18 cellular contexts compared by ENCODE assay signal in the genomic region with DNA sequence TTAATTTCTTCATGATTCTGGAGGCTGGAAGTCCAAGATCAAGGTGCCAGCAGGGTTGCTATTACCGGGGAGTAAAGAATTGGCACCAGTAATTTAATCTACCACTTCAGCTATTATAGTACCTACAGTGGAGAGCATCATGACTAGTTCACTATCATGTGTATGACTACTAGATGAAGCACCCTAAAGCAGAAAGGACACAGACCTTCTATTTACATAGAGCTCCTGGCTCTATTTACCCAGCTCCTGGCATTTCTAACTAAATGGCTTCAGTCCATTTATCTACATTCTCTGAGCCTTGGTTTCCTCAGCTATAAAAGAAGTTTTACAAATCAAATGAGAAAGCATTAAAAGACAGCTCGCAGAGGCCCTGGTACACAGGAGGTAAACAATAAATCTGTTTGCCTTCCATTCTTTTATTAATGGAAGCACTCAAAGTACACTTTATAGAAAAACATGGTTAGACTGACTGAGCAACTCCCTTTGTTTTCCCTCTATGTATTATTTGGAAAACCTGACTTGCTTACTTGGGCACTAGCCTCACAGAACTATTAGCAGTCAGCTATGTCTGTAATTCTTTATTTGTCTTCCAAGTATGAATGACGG.
"Had no signal": no experiment of that assay in that cellular context is flagged by ENCODE, and none has a peak within 500 bp of the region (broad histone marks: within the 10 kb centered on the region; RNA-seq: fewer than 3 reads in every experiment).

No MANE protein-coding gene starts in this region.

- H3K4me3 ChIP-seq: colonic mucosa, hepatocyte, ovary, smooth muscle cell, upper lobe of right lung had no signal

- DNase-seq: activated CD4-positive, alpha-beta T cell treated with anti-CD3 and anti-CD28 coated beads for 1 hour; activated CD8-positive, alpha-beta memory T cell treated with anti-CD3 and anti-CD28 coated beads for 24 hours; activated CD8-positive, alpha-beta memory T cell treated with anti-CD3 and anti-CD28 coated beads, Interleukin-2, amount 50 U/mL, for 48 hours; activated effector memory CD4-positive, alpha-beta T cell treated with Interleukin-2 at 50 U/mL for 16 hours; activated naive CD4-positive, alpha-beta T cell treated with anti-CD3 and anti-CD28 coated beads, Interleukin-2, amount 10 ng/mL, durations not matched to agents 7 days and 5 days; activated naive CD8-positive, alpha-beta T cell treated with anti-CD3 and anti-CD28 coated beads, Interleukin-2, amount 50 U/mL, for 24 hours; activated T-cell treated with anti-CD3 and anti-CD28 coated beads, Interleukin-2, amount 50 U/mL, for 48 hours; anterior cingulate cortex; colonic mucosa; foreskin keratinocyte; mesenchymal stem cell; naive thymus-derived CD8-positive, alpha-beta T cell; ovary; stimulated activated naive B cell treated with anti-CD40 and anti-IgM and Interleukin-4, amounts not matched to agents 10 μg/mL and 1 μg/mL and 100 μg/mL, for 72 hours; upper lobe of right lung; WERI-Rb-1 had no signal
